23 cellular contexts compared by ENCODE assay signal in the genomic region with DNA sequence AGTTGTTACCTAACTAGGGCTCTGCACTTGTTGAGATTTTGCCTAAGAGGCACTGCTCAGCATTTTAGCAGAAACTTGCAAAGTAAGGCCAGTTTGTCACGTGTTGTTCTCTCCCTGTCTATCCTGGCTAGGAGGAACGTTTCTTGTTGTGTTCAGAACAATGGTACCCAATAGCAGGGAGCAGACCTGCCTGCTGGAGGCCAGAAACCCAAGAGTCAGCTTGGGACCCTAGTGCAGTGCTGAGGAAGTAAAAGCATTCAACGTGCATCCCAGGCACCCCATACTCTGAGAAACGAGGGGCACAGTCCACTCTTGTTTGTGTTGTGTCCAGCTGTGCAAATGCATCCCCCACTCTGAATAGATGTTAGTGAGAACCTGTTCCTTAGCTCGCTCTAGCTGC. TPM values are rescaled to one million over a fixed set of nuclear protein-coding genes. Genes with fewer than 3 reads are reported as not detected.
DNase-seq lines count a peak whose midpoint lies in the region; ATAC-seq and TF ChIP-seq lines count a peak whose summit lies in the region.
"Had no signal": no experiment of that assay in that cellular context is flagged by ENCODE, and none has a peak within 500 bp of the region (broad histone marks: within the 10 kb centered on the region; RNA-seq: fewer than 3 reads in every experiment).

No MANE protein-coding gene starts in this region.

- no peaks in the 10 kb centered on the region for H3F3A ChIP-seq in neural progenitor cell (ENCODE audit: low read depth)

- no peak overlapping the region for H3K4me3 Mint-ChIP-seq in neural progenitor cell
- H3K4me3 Mint-ChIP-seq: CD14-positive monocyte; CD4-positive, alpha-beta T cell; CD8-positive, alpha-beta memory T cell; H9 had no signal

- H3K9ac ChIP-seq in SK-N-MC (ENCODE audit: insufficient read length) (no peak overlapping the region), neural progenitor cell (no peak overlapping the region)
- H3K9ac ChIP-seq: BLaER1 treated with 17β-estradiol and CSF1 and Interleukin-3, amounts not matched to agents 10 nM and 100 nM; GM23248 had no signal

- H3K27ac ChIP-seq in SK-N-MC = peak overlapping the region; percentile 75
- H3K27ac ChIP-seq in gastroesophageal sphincter = peak overlapping the region in 3 of 4 donors; percentile 19 to 49 (median 44)
- no peak overlapping the region for H3K27ac ChIP-seq in neural progenitor cell
- H3K27ac ChIP-seq: A549; BLaER1 treated with 17β-estradiol and CSF1 and Interleukin-3, amounts not matched to agents 10 nM and 100 nM; GM23248 had no signal

- TF ChIP-seq POLR2A in gastroesophageal sphincter (IDR thresholded peaks at IDR 0.05) = no peak

- no peak overlapping the region for H3K27ac Mint-ChIP-seq in neural progenitor cell
- H3K27ac Mint-ChIP-seq: CD4-positive, alpha-beta T cell; CD8-positive, alpha-beta memory T cell; H9 had no signal

- no peaks in the 10 kb centered on the region for H3K4me1 Mint-ChIP-seq in neural progenitor cell
- H3K4me1 Mint-ChIP-seq: CD14-positive monocyte; CD8-positive, alpha-beta memory T cell; H9 had no signal

- H2AFZ ChIP-seq in neural progenitor cell (replicated peaks) = peak overlapping the region; percentile 63
- H2AFZ ChIP-seq: GM23248 had no signal

- no peak for TF ChIP-seq CTCF in gastroesophageal sphincter (IDR thresholded peaks at IDR 0.05)
- TF ChIP-seq CTCF in neural progenitor cell (IDR thresholded peaks at IDR 0.05) = no peak

- no peak overlapping the region for H3K4me2 ChIP-seq in neural progenitor cell
- H3K4me2 ChIP-seq: A549 had no signal

- H4K20me1 ChIP-seq in neural progenitor cell (ENCODE audit: low read depth) = no peaks in the 10 kb centered on the region
- H4K20me1 ChIP-seq: BLaER1 treated with 17β-estradiol and CSF1 and Interleukin-3, amounts not matched to agents 10 nM and 100 nM had no signal

- ATAC-seq in gastroesophageal sphincter (no peak), GM21381 (IDR thresholded peaks at IDR 0.05; ENCODE audit: unreplicated experiment) (no peak), GM21723 (IDR thresholded peaks at IDR 0.05; ENCODE audit: unreplicated experiment) (no peak)
- ATAC-seq: A549 had no signal

- peak overlapping the region; percentile 58; the same call in 1 of the 2 replicates for H3K4me3 ChIP-seq in SK-N-MC
- H3K4me3 ChIP-seq in gastroesophageal sphincter = no peak overlapping the region
- H3K4me3 ChIP-seq in neural progenitor cell = no peak overlapping the region
- H3K4me3 ChIP-seq: A549; BLaER1 treated with 17β-estradiol and CSF1 and Interleukin-3, amounts not matched to agents 10 nM and 100 nM; GM23248 had no signal

- H3K36me3 Mint-ChIP-seq in neural progenitor cell = no peaks in the 10 kb centered on the region
- H3K36me3 Mint-ChIP-seq: CD8-positive, alpha-beta memory T cell had no signal

- DNase-seq in DMS79 treated with DMSO at 0.1 percent for 48 hours (lab: John Stamatoyannopoulos, UW) (peak; percentile 57), SK-N-MC (ENCODE audit: low read depth, low spot score) (no peak), neural progenitor cell (ENCODE audit: low spot score) (peak; percentile 21), HCEC 1CT (no peak)
- DNase-seq: 8988T; ACHN; AML-193; BE2C; CD4-positive, alpha-beta T cell; CD8-positive, alpha-beta memory T cell; DMS 273 treated with DMSO at 0.1 percent for 48 hours; DMS53; GF-D8; GM23248; H9 had no signal

- H3K9me3 Mint-ChIP-seq in neural progenitor cell = no peaks in the 10 kb centered on the region
- H3K9me3 Mint-ChIP-seq: CD4-positive, alpha-beta T cell; CD8-positive, alpha-beta memory T cell; H9 had no signal

- no peaks in the 10 kb centered on the region for H3K36me3 ChIP-seq in SK-N-MC (ENCODE audit: insufficient read depth, low read length)
- H3K36me3 ChIP-seq in gastroesophageal sphincter = peaks cover 0 to 33% of the 10 kb centered on the region in 2 donors
- no peaks in the 10 kb centered on the region for H3K36me3 ChIP-seq in neural progenitor cell
- H3K36me3 ChIP-seq: BE2C had no signal

- H3K27me3 ChIP-seq in gastroesophageal sphincter (no peaks in the 10 kb centered on the region), neural progenitor cell (no peaks in the 10 kb centered on the region)
- H3K27me3 ChIP-seq: BE2C; BLaER1 treated with 17β-estradiol and CSF1 and Interleukin-3, amounts not matched to agents 10 nM and 100 nM had no signal

- peaks cover 0 to 57% (median 4%) of the 10 kb centered on the region in 3 donors for H3K4me1 ChIP-seq in gastroesophageal sphincter
- peaks cover 6% of the 10 kb centered on the region for H3K4me1 ChIP-seq in neural progenitor cell
- H3K4me1 ChIP-seq: A549, BE2C had no signal

- H3K79me2 ChIP-seq in neural progenitor cell (ENCODE audit: low read depth) = no peaks in the 10 kb centered on the region

- H3K9me3 ChIP-seq in SK-N-MC (ENCODE audit: low read depth, low read length) (no peaks in the 10 kb centered on the region), gastroesophageal sphincter (no peaks in the 10 kb centered on the region), neural progenitor cell (ENCODE audit: low read depth) (no peaks in the 10 kb centered on the region)
- H3K9me3 ChIP-seq: A549, BE2C had no signal

- WGBS in gastroesophageal sphincter (ENCODE audit: low coverage in 1 of 2), 2 donors = 76 to 89% methylated on average over 3 to 4 of the region's 5 CpGs

- peaks cover 2% of the 10 kb centered on the region for H3K27me3 Mint-ChIP-seq in neural progenitor cell (ENCODE audit: insufficient read depth, low read depth)
- H3K27me3 Mint-ChIP-seq: CD4-positive, alpha-beta T cell had no signal

- no peak for TF ChIP-seq EP300 in gastroesophageal sphincter (IDR thresholded peaks at IDR 0.05)

RNA-seq across cellular contexts. Expression of a gene that starts 42.4 kb away (rescaled TPM):
- total RNA-seq in gastroesophageal sphincter = 100 to 1,000 TPM; 199 to 801 (median 448) TPM
- 0.11 and 1.6 TPM in 2 replicates for total RNA-seq in neural progenitor cell (ENCODE audit: low replicate concordance)
- total RNA-seq: CD4-positive, alpha-beta T cell; CD8-positive, alpha-beta memory T cell; G401; H4 had no signal

Comparison
In these comparisons a context has a peak if more than half of its experiments do, and no peak if none do; other contexts are left out.
1. DNase-seq: peak in DMS79 treated with DMSO at 0.1 percent for 48 hours (single experiment) and neural progenitor cell (single experiment); none in SK-N-MC (single experiment) and HCEC 1CT (single experiment).
2. RNA of a gene that starts 42.4 kb away (total RNA-seq): 199 to 801 TPM in gastroesophageal sphincter; 0.11 to 1.6 TPM in neural progenitor cell; every median in the first group is over 10 times any median in the second.